Comparison of ENCODE assay signal across 8 cellular contexts in genomic region chr9:117644607-117645244, GRCh38. TPM values are rescaled to one million over a fixed set of nuclear protein-coding genes. Genes with fewer than 3 reads are reported as not detected.
DNase-seq lines count a peak whose midpoint lies in the region; ATAC-seq lines count a peak whose summit lies in the region.

No MANE protein-coding gene starts in this region.

- POLR2A ChIA-PET in CD8-positive, alpha-beta memory T cell (lab: Charles Lee), result no interaction called here

- H3K27ac Mint-ChIP-seq in CD8-positive, alpha-beta memory T cell, result peak overlapping the region in 1 of 8 donors; percentile 34
- peak overlapping the region in 1 of 2 donors; percentile 13 for H3K27ac Mint-ChIP-seq in effector memory CD8-positive, alpha-beta T cell

- no peaks in the 10 kb centered on the region for H3K36me3 Mint-ChIP-seq in CD8-positive, alpha-beta memory T cell
- no peaks in the 10 kb centered on the region for H3K36me3 Mint-ChIP-seq in effector memory CD8-positive, alpha-beta T cell (ENCODE audit: insufficient read depth)

- H2BK15ac ChIP-seq in mesenchymal stem cell (ENCODE audit: low read depth, poor library complexity, severe bottlenecking), result no peak overlapping the region

- DNase-seq in CD8-positive, alpha-beta memory T cell, result peak in 4 of 5 donors; percentile 12 to 24 (median 16)
- DNase-seq in NCI-H526 treated with DMSO at 0.1 percent for 48 hours (lab: John Stamatoyannopoulos, UW) (peak; percentile 29), mesenchymal stem cell (peak; percentile 71)
- DNase-seq in activated CD4-positive, alpha-beta T cell treated with anti-CD3 and anti-CD28 coated beads, Interleukin-2, amount 50 U/mL, for 48 hours, result peak; percentile 61 to 65
- DNase-seq in effector memory CD8-positive, alpha-beta T cell, result peak; percentile 27 to 35 (median 32)
- peak; percentile 10 to 22 for DNase-seq in stimulated activated CD8-positive, alpha-beta memory T cell treated with anti-CD3 and anti-CD28 coated beads, Interleukin-15, amount 100 ng/mL, for 48 hours (ENCODE audit: low read depth in 2 of 2)

- ATAC-seq in GM19455 (IDR thresholded peaks at IDR 0.05; ENCODE audit: unreplicated experiment), result peak; percentile 91
- ATAC-seq in HG03521 (IDR thresholded peaks at IDR 0.05; ENCODE audit: unreplicated experiment), result peak; percentile 68
- ATAC-seq in effector memory CD8-positive, alpha-beta T cell (replicated peaks), result peak; percentile 46

- H3K9ac ChIP-seq in mesenchymal stem cell (ENCODE audit: low read length), result peak overlapping the region; percentile 64

- CTCF ChIA-PET in CD8-positive, alpha-beta memory T cell (lab: Charles Lee), result no interaction called here

- no peaks in the 10 kb centered on the region for H3K79me1 ChIP-seq in mesenchymal stem cell (replicated peaks; ENCODE audit: low read length, poor library complexity, severe bottlenecking)

- no peak overlapping the region for H4K91ac ChIP-seq in mesenchymal stem cell (ENCODE audit: low read length)

- peak overlapping the region in 2 of 7 donors; percentile 12 to 24 for H3K4me3 Mint-ChIP-seq in CD8-positive, alpha-beta memory T cell
- H3K4me3 Mint-ChIP-seq in effector memory CD8-positive, alpha-beta T cell, result peak overlapping the region in 1 of 2 donors; percentile 20

- no peak overlapping the region for H3K14ac ChIP-seq in mesenchymal stem cell (ENCODE audit: low read length in 2 of 2)

- H3K4me3 ChIP-seq in CD8-positive, alpha-beta memory T cell (ENCODE audit: low read length), result no peak overlapping the region
- peak overlapping the region in 1 of 2 experiments; percentile 13 for H3K4me3 ChIP-seq in mesenchymal stem cell (ENCODE audit: insufficient read depth in 1 of 2, low read depth in 1 of 2, low read length in 2 of 2)

- no peak overlapping the region for H3K27ac ChIP-seq in CD8-positive, alpha-beta memory T cell (ENCODE audit: low read depth, low read length)
- H3K27ac ChIP-seq in mesenchymal stem cell (ENCODE audit: low read length, poor library complexity, severe bottlenecking), result no peak overlapping the region

- no peak overlapping the region for H2AK5ac ChIP-seq in mesenchymal stem cell (ENCODE audit: low read length, severe bottlenecking)

- no peak overlapping the region for H2BK12ac ChIP-seq in mesenchymal stem cell (ENCODE audit: low read length in 2 of 2)

- H3K18ac ChIP-seq in mesenchymal stem cell (ENCODE audit: low read depth in 1 of 2, low read length in 2 of 2), result no peak overlapping the region

- H3K4me1 Mint-ChIP-seq in CD8-positive, alpha-beta memory T cell, result peaks cover 5 to 10% (median 9%) of the 10 kb centered on the region in 3 donors
- peaks cover 7% of the 10 kb centered on the region in 2 donors for H3K4me1 Mint-ChIP-seq in effector memory CD8-positive, alpha-beta T cell (ENCODE audit: low read depth in 2 of 2)

- no peak overlapping the region for H2BK120ac ChIP-seq in mesenchymal stem cell (ENCODE audit: low read depth, low read length)

- H3K4ac ChIP-seq in mesenchymal stem cell (ENCODE audit: low read depth in 1 of 2, low read length in 2 of 2), result no peak overlapping the region

- H3K27me3 ChIP-seq in CD8-positive, alpha-beta memory T cell (ENCODE audit: insufficient read depth, low read length, poor library complexity, severe bottlenecking), result no peaks in the 10 kb centered on the region
- H3K27me3 ChIP-seq in mesenchymal stem cell (ENCODE audit: control insufficient read depth in 1 of 2, insufficient read depth in 1 of 2, low read length in 2 of 2), result peaks cover 4 to 30% of the 10 kb centered on the region in 2 experiments

- no peaks in the 10 kb centered on the region for H3K4me1 ChIP-seq in CD8-positive, alpha-beta memory T cell (ENCODE audit: insufficient read depth, low read length)
- no peaks in the 10 kb centered on the region for H3K4me1 ChIP-seq in mesenchymal stem cell (ENCODE audit: control insufficient read depth, insufficient read depth, low read depth, low read length)

- no peaks in the 10 kb centered on the region for H3K9me3 ChIP-seq in CD8-positive, alpha-beta memory T cell (ENCODE audit: low read length)
- no peaks in the 10 kb centered on the region for H3K9me3 ChIP-seq in mesenchymal stem cell (ENCODE audit: control insufficient read depth, low read length)

- H3K23ac ChIP-seq in mesenchymal stem cell (ENCODE audit: low read length in 2 of 2), result no peak overlapping the region

- H2BK5ac ChIP-seq in mesenchymal stem cell (ENCODE audit: low read depth, low read length, poor library complexity, severe bottlenecking), result no peak overlapping the region

- peaks cover 19 to 34% of the 10 kb centered on the region in 2 donors for H3K27me3 Mint-ChIP-seq in CD8-positive, alpha-beta memory T cell
- H3K27me3 Mint-ChIP-seq in effector memory CD8-positive, alpha-beta T cell, result peaks cover 23 to 33% of the 10 kb centered on the region in 2 donors

- H2AFZ ChIP-seq in mesenchymal stem cell (ENCODE audit: low read depth, low read length), result no peak overlapping the region

- H3K9me3 Mint-ChIP-seq in CD8-positive, alpha-beta memory T cell, result no peaks in the 10 kb centered on the region
- no peaks in the 10 kb centered on the region for H3K9me3 Mint-ChIP-seq in effector memory CD8-positive, alpha-beta T cell

- H3K36me3 ChIP-seq in CD8-positive, alpha-beta memory T cell (ENCODE audit: insufficient read depth, low read length), result no peaks in the 10 kb centered on the region
- no peaks in the 10 kb centered on the region for H3K36me3 ChIP-seq in mesenchymal stem cell (ENCODE audit: control insufficient read depth in 1 of 2, insufficient read depth in 2 of 2, low read depth in 1 of 2, low read length in 2 of 2)

- no peak overlapping the region for H4K8ac ChIP-seq in mesenchymal stem cell (ENCODE audit: low read length)

- 6% methylated on average over 8 of the region's 10 CpGs for WGBS in mesenchymal stem cell

- peak overlapping the region; percentile 68 for H3K4me2 ChIP-seq in mesenchymal stem cell (ENCODE audit: low read length, poor library complexity, severe bottlenecking)

RNA-seq across cellular contexts. Expression of gene TLR4, which starts 59.5 kb away (rescaled TPM):
- total RNA-seq in CD8-positive, alpha-beta memory T cell, result under 1 TPM; 0.48 to 0.51 TPM
- polyA plus RNA-seq in CD8-positive, alpha-beta memory T cell, result not detected
- 16.9 TPM for polyA plus RNA-seq in mesenchymal stem cell (2013, experiment 1 of 2)
- polyA plus RNA-seq in mesenchymal stem cell (2013, experiment 2 of 2), result 16.9 TPM

Comparison
In these comparisons a context has a peak if more than half of its experiments do, and no peak if none do; other contexts are left out.
1. DNase-seq: peak in every context shown above with its lines; median percentile 71 in mesenchymal stem cell; 63 in activated CD4-positive, alpha-beta T cell treated with anti-CD3 and anti-CD28 coated beads, Interleukin-2, amount 50 U/mL, for 48 hours; 32 in effector memory CD8-positive, alpha-beta T cell; 29 in NCI-H526 treated with DMSO at 0.1 percent for 48 hours; 16 in stimulated activated CD8-positive, alpha-beta memory T cell treated with anti-CD3 and anti-CD28 coated beads, Interleukin-15, amount 100 ng/mL, for 48 hours; 16 in CD8-positive, alpha-beta memory T cell.